Comparison of ENCODE assay signal across 16 cellular contexts in the genomic region with DNA sequence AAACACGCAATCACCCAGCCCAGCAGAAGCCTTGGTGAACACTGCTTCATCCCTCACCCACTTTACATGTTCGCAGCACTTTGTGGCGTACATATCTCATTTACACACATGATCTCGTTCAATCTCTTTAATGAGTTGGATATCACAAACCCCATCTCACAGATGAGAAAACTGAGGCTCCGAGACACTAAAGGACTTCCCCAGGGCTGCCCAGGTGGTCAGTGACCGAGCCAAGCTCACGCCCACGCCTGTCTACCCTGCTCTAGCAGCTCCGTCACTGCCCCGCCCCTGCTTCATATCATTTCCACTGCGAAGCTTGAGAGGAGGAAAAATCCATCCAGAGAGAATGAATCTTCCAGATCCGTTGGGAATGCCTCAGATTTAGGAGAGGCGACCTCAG. TPM values are rescaled to one million over a fixed set of nuclear protein-coding genes. Genes with fewer than 3 reads are reported as not detected.
DNase-seq lines count a peak whose midpoint lies in the region; ATAC-seq and TF ChIP-seq lines count a peak whose summit lies in the region.
"Had no signal": no experiment of that assay in that cellular context is flagged by ENCODE, and none has a peak within 500 bp of the region (broad histone marks: within the 10 kb centered on the region; RNA-seq: fewer than 3 reads in every experiment).

No MANE protein-coding gene starts in this region.

- H3K23ac ChIP-seq in trophoblast cell (ENCODE audit: low read length): no peak overlapping the region

- H2AFZ ChIP-seq in trophoblast cell (ENCODE audit: insufficient read depth, low read length, poor library complexity): no peak overlapping the region

- no peak overlapping the region for H3K4ac ChIP-seq in trophoblast cell (ENCODE audit: low read depth, low read length)

- H3K79me1 ChIP-seq in trophoblast cell (ENCODE audit: low read length): no peaks in the 10 kb centered on the region

- WGBS in trophoblast cell (ENCODE audit: extremely low coverage, insufficient coverage, insufficient read length): no CpG with 5 or more reads among the region's 13 CpGs

- H3K36me3 ChIP-seq in left lung: no peaks in the 10 kb centered on the region
- no peaks in the 10 kb centered on the region for H3K36me3 ChIP-seq in trophoblast cell (ENCODE audit: control insufficient read depth in 1 of 2, insufficient read depth in 2 of 2, low read length in 2 of 2)
- H3K36me3 ChIP-seq: MG63, prostate gland had no signal

- H3K4me2 ChIP-seq in trophoblast cell (ENCODE audit: low read length): no peak overlapping the region

- ATAC-seq in stimulated activated naive CD8-positive, alpha-beta T cell treated with anti-CD3 and anti-CD28 coated beads, Interleukin-15, Interleukin-2, amounts not matched to agents 100 U/mL and 50 U/mL, for 24 hours: no peak
- peak; percentile 11 for ATAC-seq in left lung
- no peak for ATAC-seq in HG02571 (IDR thresholded peaks at IDR 0.05; ENCODE audit: unreplicated experiment)

- no peaks in the 10 kb centered on the region for H3K79me2 ChIP-seq in trophoblast cell (ENCODE audit: control insufficient read depth, insufficient read depth, low read length, poor library complexity)

- H3K4me3 Mint-ChIP-seq in stimulated activated naive CD8-positive, alpha-beta T cell treated with anti-CD3 and anti-CD28 coated beads, Interleukin-15, Interleukin-2, amounts not matched to agents 100 ng/mL and 50 ng/mL, for 24 hours: no peak overlapping the region
- H3K4me3 Mint-ChIP-seq in activated naive CD8-positive, alpha-beta T cell treated with anti-CD3 and anti-CD28 coated beads for 36 hours: no peak overlapping the region
- H3K4me3 Mint-ChIP-seq: activated naive CD8-positive, alpha-beta T cell treated with anti-CD3 and anti-CD28 coated beads, Interleukin-2, amount 50 U/mL, for 24 hours; naive B cell; T-helper 17 cell had no signal

- H3K27me3 Mint-ChIP-seq in stimulated activated naive CD8-positive, alpha-beta T cell treated with anti-CD3 and anti-CD28 coated beads, Interleukin-15, Interleukin-2, amounts not matched to agents 100 ng/mL and 50 ng/mL, for 24 hours: no peaks in the 10 kb centered on the region
- no peaks in the 10 kb centered on the region for H3K27me3 Mint-ChIP-seq in activated naive CD8-positive, alpha-beta T cell treated with anti-CD3 and anti-CD28 coated beads for 36 hours

- no peak overlapping the region for H4K12ac ChIP-seq in trophoblast cell (ENCODE audit: low read depth, low read length)

- no peak overlapping the region for H2BK5ac ChIP-seq in trophoblast cell (ENCODE audit: low read depth, low read length, poor library complexity)

- H3K27ac Mint-ChIP-seq in stimulated activated naive CD8-positive, alpha-beta T cell treated with anti-CD3 and anti-CD28 coated beads, Interleukin-15, Interleukin-2, amounts not matched to agents 100 ng/mL and 50 ng/mL, for 24 hours: peak overlapping the region; percentile 63
- H3K27ac Mint-ChIP-seq in activated naive CD8-positive, alpha-beta T cell treated with anti-CD3 and anti-CD28 coated beads for 36 hours: no peak overlapping the region
- H3K27ac Mint-ChIP-seq: activated naive CD8-positive, alpha-beta T cell treated with anti-CD3 and anti-CD28 coated beads, Interleukin-2, amount 50 U/mL, for 24 hours had no signal

- H4K8ac ChIP-seq in trophoblast cell (ENCODE audit: low read depth, low read length): no peak overlapping the region

- TF ChIP-seq CTCF in coronary artery (IDR thresholded peaks at IDR 0.05) (no peak), left lung (IDR thresholded peaks at IDR 0.05) (no peak)

- peaks cover 0 to 43% of the 10 kb centered on the region in 2 donors for H3K4me1 ChIP-seq in left lung
- no peaks in the 10 kb centered on the region for H3K4me1 ChIP-seq in trophoblast cell (ENCODE audit: control insufficient read depth in 1 of 2, insufficient read depth in 2 of 2, low read length in 2 of 2)
- H3K4me1 ChIP-seq: prostate gland had no signal

- H3K9me3 Mint-ChIP-seq in stimulated activated naive CD8-positive, alpha-beta T cell treated with anti-CD3 and anti-CD28 coated beads, Interleukin-15, Interleukin-2, amounts not matched to agents 100 ng/mL and 50 ng/mL, for 24 hours: no peaks in the 10 kb centered on the region
- no peaks in the 10 kb centered on the region for H3K9me3 Mint-ChIP-seq in activated naive CD8-positive, alpha-beta T cell treated with anti-CD3 and anti-CD28 coated beads for 36 hours
- H3K9me3 Mint-ChIP-seq: activated naive CD8-positive, alpha-beta T cell treated with anti-CD3 and anti-CD28 coated beads, Interleukin-2, amount 50 U/mL, for 24 hours; naive B cell had no signal

- no peak overlapping the region for H3K9ac ChIP-seq in trophoblast cell (ENCODE audit: low read length)

- DNase-seq in stimulated activated naive CD8-positive, alpha-beta T cell treated with anti-CD3 and anti-CD28 coated beads, Interleukin-15, Interleukin-2, amounts not matched to agents 100 U/mL and 50 U/mL, for 24 hours: no peak
- DNase-seq in coronary artery (ENCODE audit: low spot score) (no peak), left lung (peak in 1 of 2 donors; percentile 47), NCI-H1417 (lab: John Stamatoyannopoulos, UW) (no peak), trophoblast cell (no peak)
- DNase-seq in activated naive CD8-positive, alpha-beta T cell treated with anti-CD3 and anti-CD28 coated beads for 36 hours: no peak
- DNase-seq: activated T-cell treated with anti-CD3 and anti-CD28 coated beads for 4 hours, GOT3, naive B cell, T-helper 17 cell had no signal

- no peak overlapping the region for H2BK12ac ChIP-seq in trophoblast cell (ENCODE audit: low read length)

- H3K14ac ChIP-seq in trophoblast cell (ENCODE audit: low read length): no peak overlapping the region

- H3K4me3 ChIP-seq in coronary artery: peak overlapping the region; percentile 5
- H3K4me3 ChIP-seq in left lung: no peak overlapping the region
- no peak overlapping the region for H3K4me3 ChIP-seq in trophoblast cell (ENCODE audit: low read depth, low read length)
- H3K4me3 ChIP-seq: MG63, prostate gland had no signal

- no peaks in the 10 kb centered on the region for H3K36me3 Mint-ChIP-seq in stimulated activated naive CD8-positive, alpha-beta T cell treated with anti-CD3 and anti-CD28 coated beads, Interleukin-15, Interleukin-2, amounts not matched to agents 100 ng/mL and 50 ng/mL, for 24 hours (ENCODE audit: low read depth)
- H3K36me3 Mint-ChIP-seq in activated naive CD8-positive, alpha-beta T cell treated with anti-CD3 and anti-CD28 coated beads for 36 hours: no peaks in the 10 kb centered on the region

- intact Hi-C loops in left lung (cut with DNase I): loop anchor here in 1 of 2 donors (5.0 to 10.0 kb wide), 2 partner anchors 244 to 384 kb away; no protein-coding TSS in a partner anchor

- peaks cover 27% of the 10 kb centered on the region for H3K4me1 Mint-ChIP-seq in stimulated activated naive CD8-positive, alpha-beta T cell treated with anti-CD3 and anti-CD28 coated beads, Interleukin-15, Interleukin-2, amounts not matched to agents 100 ng/mL and 50 ng/mL, for 24 hours (ENCODE audit: low read depth)
- H3K4me1 Mint-ChIP-seq in activated naive CD8-positive, alpha-beta T cell treated with anti-CD3 and anti-CD28 coated beads for 36 hours: peaks cover 6% of the 10 kb centered on the region

- H2BK120ac ChIP-seq in trophoblast cell (ENCODE audit: insufficient read depth, low read length, poor library complexity): no peak overlapping the region

- no peak overlapping the region for H2AK5ac ChIP-seq in trophoblast cell (ENCODE audit: low read length)

- no peak overlapping the region for H3K18ac ChIP-seq in trophoblast cell (ENCODE audit: low read length)

- H3K9me3 ChIP-seq in left lung (no peaks in the 10 kb centered on the region), trophoblast cell (ENCODE audit: insufficient read depth, low read depth, low read length) (no peaks in the 10 kb centered on the region)
- H3K9me3 ChIP-seq: MG63, prostate gland had no signal

- H3K27me3 ChIP-seq in left lung (no peaks in the 10 kb centered on the region), trophoblast cell (ENCODE audit: insufficient read depth, low read length) (no peaks in the 10 kb centered on the region)

- H3K27ac ChIP-seq in coronary artery (peak overlapping the region in 1 of 2 donors; percentile 67), left lung (no peak overlapping the region), trophoblast cell (ENCODE audit: low read depth, low read length) (no peak overlapping the region)
- H3K27ac ChIP-seq: prostate gland had no signal

- H4K91ac ChIP-seq in trophoblast cell (ENCODE audit: low read depth, low read length): no peak overlapping the region

RNA-seq across cellular contexts. Expression of a gene that starts 11.8 kb away (rescaled TPM):
- total RNA-seq in left lung: under 1 TPM; 0.35 to 0.39 TPM
- under 1 TPM; 0.87 to 0.94 TPM for total RNA-seq in activated naive CD8-positive, alpha-beta T cell treated with anti-CD3 and anti-CD28 coated beads for 36 hours
- 0.01 TPM in 1 of 2 replicates, not detected in the other for polyA plus RNA-seq in trophoblast cell (2013)
- total RNA-seq: endothelial cell of umbilical vein had no signal
- polyA plus RNA-seq: endothelial cell of umbilical vein had no signal

RNA-seq across cellular contexts. Expression of a gene that starts 15.8 kb away (rescaled TPM):
- 1 to 10 TPM; 1.2 to 4.4 TPM for total RNA-seq in left lung
- 1 to 10 TPM; 8.3 to 8.8 TPM for total RNA-seq in activated naive CD8-positive, alpha-beta T cell treated with anti-CD3 and anti-CD28 coated beads for 36 hours
- polyA plus RNA-seq in trophoblast cell (2013): not detected in 2 replicates
